ENCODE assay signal across 8 cellular contexts in genomic region chr9:36995927-36996471, GRCh38. TPM values are rescaled to one million over a fixed set of nuclear protein-coding genes. Genes with fewer than 3 reads are reported as not detected.
DNase-seq lines count a peak whose midpoint lies in the region; ATAC-seq, FAIRE-seq and TF ChIP-seq lines count a peak whose summit lies in the region.

No MANE protein-coding gene starts in this region.

- no peak for TF ChIP-seq POLR2A in A549 (IDR thresholded peaks at IDR 0.05; ENCODE audit: low read length)

- TF ChIP-seq RAD21 in A549 (conservative IDR thresholded peaks at IDR 0.05 in 1 of 2, IDR thresholded peaks at IDR 0.05 in 1 of 2), result peak; percentile 89 to 92

- no peak for TF ChIP-seq EP300 in A549 (IDR thresholded peaks at IDR 0.05)

- CTCF ChIA-PET in A549 (lab: Yijun Ruan, JAX), result interaction anchor here (0.6 to 4.7 kb wide), 62 partner anchors 9 to 459 kb away, joined by 3 to 59 read pairs (median 5); no protein-coding TSS in a partner anchor

- POLR2A ChIA-PET in A549 (lab: Yijun Ruan, JAX), result interaction anchor here (0.5 to 1.3 kb wide), 3 partner anchors 253 to 470 kb away, joined by 3 to 4 read pairs (median 4); no protein-coding TSS in a partner anchor

- no peak for FAIRE-seq in A549 (lab: Jason Lieb, UNC)
- FAIRE-seq in GM18507 (lab: Jason Lieb, UNC), result peak; percentile 96

- peaks cover 9% of the 10 kb centered on the region for H3K9me3 ChIP-seq in A549

- 24% methylated on average over 14 of the region's 15 CpGs for WGBS in A549 (ENCODE audit: missing lambda C conversion rate)

- H3K27ac ChIP-seq in A549, result no peak overlapping the region

- no peaks in the 10 kb centered on the region for H3K4me1 ChIP-seq in A549

- 0 out of 3 replicates have a peak overlapping the region, but pooled peaks have one; percentile 6 for H3K4me3 ChIP-seq in A549

- H3K4me2 ChIP-seq in A549, result peak overlapping the region; percentile 71

- DNase-seq in A549 (ENCODE audit: low read depth in 1 of 2, low spot score in 1 of 2), result peak; percentile 60 to 68
- no peak for DNase-seq in GM18507 (ENCODE audit: extremely low spot score, insufficient read length, low read depth)
- peak; percentile 98 for DNase-seq in HuH-7 (ENCODE audit: low spot score)
- DNase-seq in RKO (ENCODE audit: low spot score), result peak; percentile 71
- peak; percentile 29 for DNase-seq in activated T-helper 1 cell treated with Interleukin-2 at 50 U/mL for 16 hours (ENCODE audit: low read depth)
- peak; percentile 59 for DNase-seq in glomerular visceral epithelial cell (ENCODE audit: extremely low spot score)
- peak; percentile 77 for DNase-seq in retina
- no peak for DNase-seq in germinal center (ENCODE audit: low spot score)

- peak; percentile 90 to 95 for ATAC-seq in A549

- peak; percentile 75 for TF ChIP-seq CTCF in A549 (IDR thresholded peaks at IDR 0.05)

TF ChIP-seq in A549, 52 proteins besides CTCF, POLR2A, EP300 and RAD21:
- TF ChIP-seq ATOH8 (CRISPR knock-in tag; IDR thresholded peaks at IDR 0.05; ENCODE audit: low read depth) (no peak), SMC3 (IDR thresholded peaks at IDR 0.05) (peak; percentile 88)
TF ChIP-seq in A549: peak in this region for 1.

RNA-seq across cellular contexts. Expression of gene PAX5, which starts 38.1 kb away (rescaled TPM):
- polyA plus RNA-seq in A549 (2011; rRNA removed), result not detected in 2 replicates
- polyA plus RNA-seq in A549 (2012; cell fraction: cytosol; rRNA removed), result 0.01 TPM in 1 of 2 replicates, not detected in the other
- 0.01 TPM in 1 of 2 replicates, not detected in the other for polyA plus RNA-seq in A549 (2012; cell fraction: nucleus; rRNA removed)
- polyA plus RNA-seq in A549 (2017; fragmentation: RNase III; extraction: RNeasy Plus Mini Kit Qiagen cat#74134 plus additional on column Dnase treatment), result not detected in 3 replicates
- not detected in 2 replicates for polyA minus RNA-seq in A549 (2011; rRNA and poly(A)+ RNA removed)

Comparison
In these comparisons a context has a peak if more than half of its experiments do, and no peak if none do; other contexts are left out.
1. DNase-seq: peak in A549 (2 of 2), HuH-7 (single experiment), RKO (single experiment), activated T-helper 1 cell treated with Interleukin-2 at 50 U/mL for 16 hours (single experiment), glomerular visceral epithelial cell (single experiment) and retina (single experiment); none in GM18507 (single experiment) and germinal center (single experiment).